Comparison of ENCODE assay signal across 10 cellular contexts in genomic region chr20:62387993-62388635, GRCh38. TPM values are rescaled to one million over a fixed set of nuclear protein-coding genes. Genes with fewer than 3 reads are reported as not detected.
DNase-seq lines count a peak whose midpoint lies in the region; ATAC-seq and TF ChIP-seq lines count a peak whose summit lies in the region.
"Had no signal": no experiment of that assay in that cellular context is flagged by ENCODE, and none has a peak within 500 bp of the region (broad histone marks: within the 10 kb centered on the region; RNA-seq: fewer than 3 reads in every experiment).

No MANE protein-coding gene starts in this region.

- no peak for DNase-seq in AG04449 (ENCODE audit: low read depth, low spot score)
- no peak for DNase-seq in mesothelial cell of epicardium (ENCODE audit: low spot score in 2 of 2, unreplicated experiment in 2 of 2)
- no peak for DNase-seq in NCI-H524 treated with DMSO at 0.1 percent for 48 hours (lab: John Stamatoyannopoulos, UW)
- DNase-seq in NCI-H2227 treated with DMSO at 0.1 percent for 48 hours (lab: John Stamatoyannopoulos, UW) = no peak
- DNase-seq in stimulated activated CD8-positive, alpha-beta memory T cell treated with anti-CD3 and anti-CD28 coated beads, Interleukin-4, amount 100 ng/mL, for 48 hours = no peak
- DNase-seq: NCI-H1436, thyroid gland had no signal

- no peak for ATAC-seq in GM18520 (IDR thresholded peaks at IDR 0.05; ENCODE audit: unreplicated experiment)

- POLR2A ChIA-PET in AG04449 (lab: Yijun Ruan, JAX) = no interaction called here

- H3K4me3 Mint-ChIP-seq in IgD-negative memory B cell (peak overlapping the region; percentile 91 to 99 (median 94)), brain (peak overlapping the region; percentile 92 to 97 (median 95)), mesothelial cell of epicardium (peak overlapping the region; percentile 88)

- CTCF ChIA-PET in AG04449 (lab: Yijun Ruan, JAX) = interaction anchor here (1.9 kb wide), 1 partner anchor 14 kb away, joined by 6 read pairs; no protein-coding TSS in a partner anchor

- no peaks in the 10 kb centered on the region for H3K9me3 Mint-ChIP-seq in IgD-negative memory B cell
- no peaks in the 10 kb centered on the region for H3K9me3 Mint-ChIP-seq in brain
- no peaks in the 10 kb centered on the region for H3K9me3 Mint-ChIP-seq in mesothelial cell of epicardium

- H3K27ac Mint-ChIP-seq in IgD-negative memory B cell (peak overlapping the region; percentile 63 to 96 (median 67)), brain (peak overlapping the region; percentile 22 to 95 (median 85)), mesothelial cell of epicardium (peak overlapping the region; percentile 67)

- peak overlapping the region; percentile 98 for H3K4me3 ChIP-seq in AG04449 (ENCODE audit: low read depth, low read length)

- no peaks in the 10 kb centered on the region for H3K36me3 Mint-ChIP-seq in IgD-negative memory B cell
- peaks cover 23% of the 10 kb centered on the region for H3K36me3 Mint-ChIP-seq in brain
- peaks cover 7% of the 10 kb centered on the region for H3K36me3 Mint-ChIP-seq in mesothelial cell of epicardium

- H3K4me1 Mint-ChIP-seq in IgD-negative memory B cell (peaks cover 15 to 24% (median 21%) of the 10 kb centered on the region in 3 donors), brain (peaks cover 47% of the 10 kb centered on the region), mesothelial cell of epicardium (peaks cover 30% of the 10 kb centered on the region)

- H3K27me3 Mint-ChIP-seq in IgD-negative memory B cell = no peaks in the 10 kb centered on the region
- H3K27me3 Mint-ChIP-seq in brain = peaks cover 7% of the 10 kb centered on the region
- no peaks in the 10 kb centered on the region for H3K27me3 Mint-ChIP-seq in mesothelial cell of epicardium (ENCODE audit: low read depth)

- TF ChIP-seq CTCF in AG04449 (IDR thresholded peaks at IDR 0.05; ENCODE audit: insufficient read depth, low read length, missing control alignments) (no peak), brain (conservative IDR thresholded peaks at IDR 0.05) (no peak), mesothelial cell of epicardium (IDR thresholded peaks at IDR 0.05; ENCODE audit: unreplicated experiment) (no peak)

RNA-seq across cellular contexts. Expression of gene RPS21, which starts 1.2 kb away (rescaled TPM):
- 3,148 TPM for polyA plus RNA-seq in IgD-negative memory B cell
- polyA plus RNA-seq in brain (ENCODE audit: insufficient read depth, low read depth, low replicate concordance) = 5,928 TPM
- total RNA-seq in mesothelial cell of epicardium = 1,089 to 1,145 TPM (median 1,126 TPM) in 3 replicates

RNA-seq across cellular contexts. Expression of gene CABLES2, which starts 19.0 kb away (rescaled TPM):
- polyA plus RNA-seq in IgD-negative memory B cell (1.1 TPM), brain (ENCODE audit: insufficient read depth, low read depth, low replicate concordance) (12.0 TPM)
- total RNA-seq in mesothelial cell of epicardium = 22.8 to 23.7 TPM (median 23.6 TPM) in 3 replicates

RNA-seq across cellular contexts. Expression of gene LAMA5, which starts 21.0 kb away (rescaled TPM):
- polyA plus RNA-seq in IgD-negative memory B cell = 10.1 TPM
- polyA plus RNA-seq in brain (ENCODE audit: insufficient read depth, low read depth, low replicate concordance) = 17.5 TPM
- 571 to 618 TPM (median 601 TPM) in 3 replicates for total RNA-seq in mesothelial cell of epicardium

RNA-seq across cellular contexts. Expression of gene RBBP8NL, which starts 39.2 kb away (rescaled TPM):
- polyA plus RNA-seq in IgD-negative memory B cell (not detected), brain (ENCODE audit: insufficient read depth, low read depth, low replicate concordance) (0.92 TPM)
- total RNA-seq in mesothelial cell of epicardium = 12.3 to 13.5 TPM (median 12.6 TPM) in 3 replicates
